8 cellular contexts compared by ENCODE assay signal in genomic region chr9:110255064-110255416, GRCh38. TPM values are rescaled to one million over a fixed set of nuclear protein-coding genes. Genes with fewer than 3 reads are reported as not detected.
A peak's percentile ranks its signal among the peaks of the same experiment; 100 is the strongest.
DNase-seq lines count a peak whose midpoint lies in the region; ATAC-seq, FAIRE-seq and TF ChIP-seq lines count a peak whose summit lies in the region.

No MANE protein-coding gene starts in this region.

- no peaks in the 10 kb centered on the region for H3K9me3 Mint-ChIP-seq in activated T-cell treated with anti-CD3 and anti-CD28 coated beads, Interleukin-2, amount 50 U/mL, for 72 hours

- intact Hi-C loops in ascending aorta (cut with DNase I) = no loop called here

- peak overlapping the region; percentile 89 to 92 for H3K9ac ChIP-seq in liver (ENCODE audit: low read depth in 1 of 2, low read length in 2 of 2)

- peak overlapping the region; percentile 91 for H3K27ac Mint-ChIP-seq in activated T-cell treated with anti-CD3 and anti-CD28 coated beads, Interleukin-2, amount 50 U/mL, for 72 hours

- H3K27ac ChIP-seq in ascending aorta (peak overlapping the region; percentile 92 to 94), liver (ENCODE audit: low read depth in 1 of 2, low read length in 2 of 2) (peak overlapping the region; percentile 92 to 96), upper lobe of left lung (peak overlapping the region; percentile 91 to 97 (median 96))

- no peaks in the 10 kb centered on the region for H3K9me3 ChIP-seq in ascending aorta
- no peaks in the 10 kb centered on the region for H3K9me3 ChIP-seq in liver (ENCODE audit: control insufficient read depth in 4 of 4, low read length in 3 of 4)
- H3K9me3 ChIP-seq in upper lobe of left lung = no peaks in the 10 kb centered on the region

- peaks cover 1 to 11% of the 10 kb centered on the region in 2 donors for H3K36me3 ChIP-seq in ascending aorta
- H3K36me3 ChIP-seq in liver (ENCODE audit: control insufficient read depth in 4 of 4, insufficient read depth in 3 of 4, low read depth in 1 of 4, low read length in 3 of 4) = peaks cover under 1 to 4% (median 2%) of the 10 kb centered on the region in 4 donors
- peaks cover 0 to 9% (median 6%) of the 10 kb centered on the region in 4 donors for H3K36me3 ChIP-seq in upper lobe of left lung

- H3K36me3 Mint-ChIP-seq in activated T-cell treated with anti-CD3 and anti-CD28 coated beads, Interleukin-2, amount 50 U/mL, for 72 hours (ENCODE audit: insufficient read depth in 2 of 2) = peaks cover 5 to 22% of the 10 kb centered on the region in 2 donors

- no peak for TF ChIP-seq CTCF in ascending aorta (IDR thresholded peaks at IDR 0.05)
- no peak for TF ChIP-seq CTCF in liver (IDR thresholded peaks at IDR 0.05; ENCODE audit: low read depth, low read length, missing input control)
- no peak for TF ChIP-seq CTCF in upper lobe of left lung (IDR thresholded peaks at IDR 0.05)

- H3K4me3 Mint-ChIP-seq in activated T-cell treated with anti-CD3 and anti-CD28 coated beads, Interleukin-2, amount 50 U/mL, for 72 hours = peak overlapping the region; percentile 96 to 98

- TF ChIP-seq RAD21 in liver (IDR thresholded peaks at IDR 0.05) = no peak

- FAIRE-seq in RCC 7860 (lab: Jason Lieb, UNC) = no peak

- H3K27me3 ChIP-seq in ascending aorta = no peaks in the 10 kb centered on the region
- no peaks in the 10 kb centered on the region for H3K27me3 ChIP-seq in liver (ENCODE audit: control insufficient read depth in 4 of 4, insufficient read depth in 4 of 4, low read length in 3 of 4)
- H3K27me3 ChIP-seq in upper lobe of left lung = no peaks in the 10 kb centered on the region

- no peak for TF ChIP-seq EP300 in upper lobe of left lung (IDR thresholded peaks at IDR 0.05)

- no peaks in the 10 kb centered on the region for H3K27me3 Mint-ChIP-seq in activated T-cell treated with anti-CD3 and anti-CD28 coated beads, Interleukin-2, amount 50 U/mL, for 72 hours (ENCODE audit: low read depth)

- H3K4me1 ChIP-seq in ascending aorta = peaks cover 2 to 10% of the 10 kb centered on the region in 2 donors
- peaks cover 0 to 39% (median 20%) of the 10 kb centered on the region in 4 donors for H3K4me1 ChIP-seq in liver (ENCODE audit: control insufficient read depth in 4 of 4, insufficient read depth in 4 of 4, low read length in 3 of 4)
- H3K4me1 ChIP-seq in upper lobe of left lung = peaks cover 25 to 47% (median 31%) of the 10 kb centered on the region in 4 donors

- no peak for TF ChIP-seq POLR2A in upper lobe of left lung (IDR thresholded peaks at IDR 0.05)

- H3K4me3 ChIP-seq in ascending aorta = peak overlapping the region; percentile 91 to 97
- peak overlapping the region; percentile 59 to 97 (median 94) for H3K4me3 ChIP-seq in liver (ENCODE audit: low read depth in 1 of 3, low read length in 3 of 3)
- peak overlapping the region; percentile 76 to 95 (median 92) for H3K4me3 ChIP-seq in upper lobe of left lung

- H3K4me1 Mint-ChIP-seq in activated T-cell treated with anti-CD3 and anti-CD28 coated beads, Interleukin-2, amount 50 U/mL, for 72 hours (ENCODE audit: low read depth) = peaks cover 72% of the 10 kb centered on the region

- WGBS in liver = 5% methylated on average over 16 of the region's 16 CpGs
- 2 to 5% methylated on average over 16 of the region's 16 CpGs for WGBS in upper lobe of left lung, 2 donors

- ATAC-seq in activated T-cell treated with anti-CD3 and anti-CD28 coated beads, Interleukin-2, amount 50 U/mL, for 72 hours (replicated peaks in 1 of 2) = no peak
- ATAC-seq in upper lobe of left lung (ENCODE audit: low FRiP score in 2 of 2) = no peak

- no peak for DNase-seq in activated T-cell treated with anti-CD3 and anti-CD28 coated beads, Interleukin-2, amount 50 U/mL, for 72 hours
- no peak for DNase-seq in activated T-cell treated with anti-CD3 and anti-CD28 coated beads, Interleukin-2, amount 50 U/mL, for 48 hours
- no peak for DNase-seq in ascending aorta (ENCODE audit: low spot score in 2 of 2)
- DNase-seq in upper lobe of left lung = peak in 1 of 2 donors; percentile 76
- DNase-seq in NCI-H2029 treated with DMSO at 0.1 percent for 48 hours (lab: John Stamatoyannopoulos, UW) = no peak
- DNase-seq in RCC 7860 (ENCODE audit: low spot score) = no peak
- no peak for DNase-seq in dedifferentiated amniotic fluid mesenchymal stem cell (ENCODE audit: extremely low spot score)

TF ChIP-seq in liver, 16 proteins besides CTCF, POLR2A, EP300 and RAD21:
- TF ChIP-seq MAX (IDR thresholded peaks at IDR 0.05) = no peak
- no peak for TF ChIP-seq EGR1 (IDR thresholded peaks at IDR 0.05; ENCODE audit: low read depth in 2 of 2)
- no peak for TF ChIP-seq NR2F2 (IDR thresholded peaks at IDR 0.05)
- TF ChIP-seq FOXA2 (IDR thresholded peaks at IDR 0.05) = no peak
- no peak for TF ChIP-seq ATF3 (IDR thresholded peaks at IDR 0.05)
- no peak for TF ChIP-seq HNF4G (IDR thresholded peaks at IDR 0.05)
- no peak for TF ChIP-seq JUND (IDR thresholded peaks at IDR 0.05)
- no peak for TF ChIP-seq HNF4A (conservative IDR thresholded peaks at IDR 0.05)
- no peak for TF ChIP-seq RXRA (IDR thresholded peaks at IDR 0.05)
- TF ChIP-seq ZBTB33 (IDR thresholded peaks at IDR 0.05) = no peak
- no peak for TF ChIP-seq SP1 (IDR thresholded peaks at IDR 0.05)
- no peak for TF ChIP-seq FOXA1 (IDR thresholded peaks at IDR 0.05)
- TF ChIP-seq TAF1 (conservative IDR thresholded peaks at IDR 0.05) = no peak
- TF ChIP-seq GABPA (IDR thresholded peaks at IDR 0.05 in 1 of 2, conservative IDR thresholded peaks at IDR 0.05 in 1 of 2) = no peak
- TF ChIP-seq, protein P1, sequence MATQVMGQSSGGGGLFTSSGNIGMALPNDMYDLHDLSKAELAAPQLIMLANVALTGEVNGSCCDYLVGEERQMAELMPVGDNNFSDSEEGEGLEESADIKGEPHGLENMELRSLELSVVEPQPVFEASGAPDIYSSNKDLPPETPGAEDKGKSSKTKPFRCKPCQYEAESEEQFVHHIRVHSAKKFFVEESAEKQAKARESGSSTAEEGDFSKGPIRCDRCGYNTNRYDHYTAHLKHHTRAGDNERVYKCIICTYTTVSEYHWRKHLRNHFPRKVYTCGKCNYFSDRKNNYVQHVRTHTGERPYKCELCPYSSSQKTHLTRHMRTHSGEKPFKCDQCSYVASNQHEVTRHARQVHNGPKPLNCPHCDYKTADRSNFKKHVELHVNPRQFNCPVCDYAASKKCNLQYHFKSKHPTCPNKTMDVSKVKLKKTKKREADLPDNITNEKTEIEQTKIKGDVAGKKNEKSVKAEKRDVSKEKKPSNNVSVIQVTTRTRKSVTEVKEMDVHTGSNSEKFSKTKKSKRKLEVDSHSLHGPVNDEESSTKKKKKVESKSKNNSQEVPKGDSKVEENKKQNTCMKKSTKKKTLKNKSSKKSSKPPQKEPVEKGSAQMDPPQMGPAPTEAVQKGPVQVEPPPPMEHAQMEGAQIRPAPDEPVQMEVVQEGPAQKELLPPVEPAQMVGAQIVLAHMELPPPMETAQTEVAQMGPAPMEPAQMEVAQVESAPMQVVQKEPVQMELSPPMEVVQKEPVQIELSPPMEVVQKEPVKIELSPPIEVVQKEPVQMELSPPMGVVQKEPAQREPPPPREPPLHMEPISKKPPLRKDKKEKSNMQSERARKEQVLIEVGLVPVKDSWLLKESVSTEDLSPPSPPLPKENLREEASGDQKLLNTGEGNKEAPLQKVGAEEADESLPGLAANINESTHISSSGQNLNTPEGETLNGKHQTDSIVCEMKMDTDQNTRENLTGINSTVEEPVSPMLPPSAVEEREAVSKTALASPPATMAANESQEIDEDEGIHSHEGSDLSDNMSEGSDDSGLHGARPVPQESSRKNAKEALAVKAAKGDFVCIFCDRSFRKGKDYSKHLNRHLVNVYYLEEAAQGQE (IDR thresholded peaks at IDR 0.05) = no peak
- no peak for TF ChIP-seq YY1 (IDR thresholded peaks at IDR 0.05)

RNA-seq across cellular contexts. Expression of gene TXN, which starts 1.3 kb away (rescaled TPM):
- 100 to 1,000 TPM; 220 to 295 TPM for total RNA-seq in activated T-cell treated with anti-CD3 and anti-CD28 coated beads, Interleukin-2, amount 50 U/mL, for 72 hours
- total RNA-seq in ascending aorta (28.9 TPM), liver (100 to 1,000 TPM in 1 of 2 donors, 10 to 100 TPM in 1; 65.4 to 111 TPM), upper lobe of left lung (100 to 1,000 TPM in 4 of 6 donors, 10 to 100 TPM in 2; 27.2 to 179 (median 165) TPM)
- 100 to 1,000 TPM; 183 to 400 TPM for polyA plus RNA-seq in liver

RNA-seq across cellular contexts. Expression of gene C9orf152, which starts 47.1 kb away (rescaled TPM):
- total RNA-seq in activated T-cell treated with anti-CD3 and anti-CD28 coated beads, Interleukin-2, amount 50 U/mL, for 72 hours = not detected
- total RNA-seq in ascending aorta = not detected
- total RNA-seq in liver = under 1 TPM in 1 of 2 donors, not detected in 1; 0.08 TPM
- polyA plus RNA-seq in liver = under 1 TPM; 0.20 to 0.29 TPM
- total RNA-seq in upper lobe of left lung = 10 to 100 TPM in 5 of 6 donors, 1 to 10 TPM in 1; 6.3 to 26.3 (median 15.9) TPM
